Comparison of ENCODE assay signal across 8 cellular contexts in the genomic region with DNA sequence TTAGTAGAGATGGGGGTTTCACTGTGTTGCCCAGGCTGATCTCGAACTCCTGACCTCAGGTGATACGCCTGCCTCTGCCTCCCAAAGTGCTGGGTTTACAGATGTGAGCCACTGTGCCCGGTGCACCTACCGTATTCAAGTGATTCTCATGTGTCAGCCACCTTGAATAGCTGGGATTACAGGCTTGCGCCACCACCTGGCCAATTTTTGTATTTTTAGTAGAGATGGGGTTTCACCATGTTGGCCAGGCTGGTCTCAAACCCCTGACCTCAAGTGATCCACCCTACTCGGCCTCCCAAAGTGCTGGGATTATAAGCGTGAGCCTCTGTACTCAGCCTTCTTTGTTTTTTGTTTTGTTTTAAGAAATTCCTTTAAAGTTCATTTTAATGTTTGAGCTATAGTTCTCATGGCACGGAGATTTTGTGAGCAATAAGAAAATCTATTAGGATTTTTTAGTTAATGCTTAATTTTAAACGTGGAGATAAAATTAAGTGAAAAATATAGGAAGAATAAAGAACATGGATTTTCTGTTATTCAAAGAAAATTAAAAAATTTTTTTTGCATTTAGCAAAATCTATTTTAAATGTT.
DNase-seq lines count a peak whose midpoint lies in the region; ATAC-seq lines count a peak whose summit lies in the region.

No MANE protein-coding gene starts in this region.

- peaks cover 0 to 5% (median 0%) of the 10 kb centered on the region in 3 donors for H3K27me3 Mint-ChIP-seq in immature natural killer cell (ENCODE audit: low read depth in 3 of 3)

- H3K9me3 Mint-ChIP-seq in activated naive CD4-positive, alpha-beta T cell treated with anti-CD3 and anti-CD28 coated beads, Interleukin-2, amount 50 U/mL, for 72 hours = no peaks in the 10 kb centered on the region
- H3K9me3 Mint-ChIP-seq in immature natural killer cell = no peaks in the 10 kb centered on the region

- H3K4me3 Mint-ChIP-seq in immature natural killer cell = no peak overlapping the region

- no peak overlapping the region for H3K27ac Mint-ChIP-seq in activated naive CD4-positive, alpha-beta T cell treated with anti-CD3 and anti-CD28 coated beads, Interleukin-2, amount 50 U/mL, for 72 hours
- H3K27ac Mint-ChIP-seq in immature natural killer cell = no peak overlapping the region

- peaks cover 22 to 23% of the 10 kb centered on the region in 2 donors for H3K4me1 Mint-ChIP-seq in immature natural killer cell

- DNase-seq in Caki2 (ENCODE audit: low read depth) (peak; percentile 2), NCI-H526 (lab: John Stamatoyannopoulos, UW) (peak; percentile 32 to 77), immature natural killer cell (peak; percentile 37 to 54 (median 46)), Ammon's horn (ENCODE audit: low spot score) (no peak), superior temporal gyrus (ENCODE audit: extremely low spot score) (no peak)
- peak in 1 of 2 donors; percentile 63 for DNase-seq in activated naive CD4-positive, alpha-beta T cell treated with anti-CD3 and anti-CD28 coated beads, Interleukin-2, amount 50 U/mL, for 72 hours (ENCODE audit: low spot score in 2 of 2)
- DNase-seq in stimulated activated CD8-positive, alpha-beta memory T cell treated with anti-CD3 and anti-CD28 coated beads, Interleukin-2, amount 100 ng/mL, for 48 hours (ENCODE audit: low read depth in 2 of 2) = peak; percentile 6 to 26

- peak; percentile 73 for ATAC-seq in GM21576 (IDR thresholded peaks at IDR 0.05; ENCODE audit: unreplicated experiment)
- peak; percentile 72 to 79 for ATAC-seq in activated naive CD4-positive, alpha-beta T cell treated with anti-CD3 and anti-CD28 coated beads, Interleukin-2, amount 50 U/mL, for 72 hours

- in situ Hi-C loops in Caki2 (cut with HindIII; ENCODE audit: low pct_unique_long_range_greater_than_20kb, low sequenced_read_pairs) = no loop called here

- no peaks in the 10 kb centered on the region for H3K36me3 Mint-ChIP-seq in activated naive CD4-positive, alpha-beta T cell treated with anti-CD3 and anti-CD28 coated beads, Interleukin-2, amount 50 U/mL, for 72 hours
- H3K36me3 Mint-ChIP-seq in immature natural killer cell = peaks cover 5% of the 10 kb centered on the region in 3 donors

Comparison
In these comparisons a context has a peak if more than half of its experiments do, and no peak if none do; other contexts are left out.
1. DNase-seq: peak in Caki2 (single experiment), NCI-H526 (2 of 2), immature natural killer cell (3 of 3) and stimulated activated CD8-positive, alpha-beta memory T cell treated with anti-CD3 and anti-CD28 coated beads, Interleukin-2, amount 100 ng/mL, for 48 hours (2 of 2); none in Ammon's horn (single experiment) and superior temporal gyrus (single experiment).